Comparison of ENCODE assay signal across 8 cellular contexts in genomic region chr6:75244063-75244575, GRCh38. TPM values are rescaled to one million over a fixed set of nuclear protein-coding genes. Genes with fewer than 3 reads are reported as not detected.
DNase-seq lines count a peak whose midpoint lies in the region; ATAC-seq and TF ChIP-seq lines count a peak whose summit lies in the region.

No MANE protein-coding gene starts in this region.

- H3K9ac ChIP-seq in colonic mucosa (ENCODE audit: low read depth in 2 of 2, low read length in 2 of 2) (peak overlapping the region; percentile 25 to 99), mucosa of stomach (ENCODE audit: low read length) (peak overlapping the region; percentile 82)

- H3K4me1 ChIP-seq in colonic mucosa (no peaks in the 10 kb centered on the region), mucosa of stomach (ENCODE audit: control insufficient read depth, insufficient read depth, low read length) (no peaks in the 10 kb centered on the region)

- DNase-seq in CD1c-positive myeloid dendritic cell (ENCODE audit: extremely low spot score) (peak; percentile 38), NCI-H2227 treated with DMSO at 0.1 percent for 48 hours (lab: John Stamatoyannopoulos, UW) (peak; percentile 56), colonic mucosa (peak; percentile 23), NCI-H1930 (lab: John Stamatoyannopoulos, UW) (no peak)
- no peak for DNase-seq in activated CD4-positive, alpha-beta T cell treated with anti-CD3 and anti-CD28 coated beads for 4 hours

- no peaks in the 10 kb centered on the region for H3K27me3 ChIP-seq in colonic mucosa
- H3K27me3 ChIP-seq in mucosa of stomach (ENCODE audit: control insufficient read depth, insufficient read depth, low read length): no peaks in the 10 kb centered on the region

- H3K9me3 ChIP-seq in colonic mucosa: no peaks in the 10 kb centered on the region
- H3K9me3 ChIP-seq in mucosa of stomach (ENCODE audit: control insufficient read depth, low read length): no peaks in the 10 kb centered on the region

- ATAC-seq in GM21423 (IDR thresholded peaks at IDR 0.05; ENCODE audit: unreplicated experiment) (peak; percentile 14), GM19324 (IDR thresholded peaks at IDR 0.05; ENCODE audit: low FRiP score, unreplicated experiment) (no peak)

- H3K36me3 ChIP-seq in colonic mucosa (no peaks in the 10 kb centered on the region), mucosa of stomach (ENCODE audit: control insufficient read depth, insufficient read depth, low read length) (peaks cover 1% of the 10 kb centered on the region)

- TF ChIP-seq CTCF in colonic mucosa (IDR thresholded peaks at IDR 0.05): no peak

- intact Hi-C loops in colonic mucosa (cut with DNase I): no loop called here

- peak overlapping the region; percentile 91 for H3K27ac ChIP-seq in colonic mucosa

- peak overlapping the region; percentile 56 for H3K4me3 ChIP-seq in colonic mucosa
- H3K4me3 ChIP-seq in mucosa of stomach (ENCODE audit: low read length): no peak overlapping the region

RNA-seq across cellular contexts. Expression of gene COX7A2, which starts 0.5 kb away (rescaled TPM):
- 100 to 1,000 TPM; 795 to 814 TPM for total RNA-seq in colonic mucosa

RNA-seq across cellular contexts. Expression of gene COL12A1, which starts 38.3 kb away (rescaled TPM):
- total RNA-seq in colonic mucosa: 10 to 100 TPM in 1 of 2 donors, 1 to 10 TPM in 1; 3.6 to 20.2 TPM

RNA-seq across cellular contexts. Expression of gene TMEM30A, which starts 40.5 kb away (rescaled TPM):
- total RNA-seq in colonic mucosa: 100 to 1,000 TPM in 1 of 2 donors, 10 to 100 TPM in 1; 69.5 to 112 TPM

Comparison
In these comparisons a context has a peak if more than half of its experiments do, and no peak if none do; other contexts are left out.
1. DNase-seq: peak in CD1c-positive myeloid dendritic cell (single experiment), NCI-H2227 treated with DMSO at 0.1 percent for 48 hours (single experiment) and colonic mucosa (single experiment); none in NCI-H1930 (0 of 2) and activated CD4-positive, alpha-beta T cell treated with anti-CD3 and anti-CD28 coated beads for 4 hours (0 of 2).